26 cellular contexts compared by ENCODE assay signal in genomic region chr14:74292061-74292460, GRCh38. TPM values are rescaled to one million over a fixed set of nuclear protein-coding genes. Genes with fewer than 3 reads are reported as not detected.
DNase-seq lines count a peak whose midpoint lies in the region; ATAC-seq, FAIRE-seq and TF ChIP-seq lines count a peak whose summit lies in the region.
"Had no signal": no experiment of that assay in that cellular context is flagged by ENCODE, and none has a peak within 500 bp of the region (broad histone marks: within the 10 kb centered on the region; RNA-seq: fewer than 3 reads in every experiment).

No MANE protein-coding gene starts in this region.

- H3K27me3 Mint-ChIP-seq in astrocyte (ENCODE audit: low read depth, unreplicated experiment): no peaks in the 10 kb centered on the region
- H3K27me3 Mint-ChIP-seq in neural crest cell (ENCODE audit: low read depth): no peaks in the 10 kb centered on the region
- H3K27me3 Mint-ChIP-seq in Caco-2 (ENCODE audit: insufficient read depth, unreplicated experiment): no peaks in the 10 kb centered on the region
- H3K27me3 Mint-ChIP-seq: CD4-positive, CD25-positive, alpha-beta regulatory T cell had no signal

- no peak overlapping the region for H2AFZ ChIP-seq in astrocyte (ENCODE audit: low read depth, low read length)
- H2AFZ ChIP-seq: GM23338 had no signal

- no TSS peak for BruUV-seq in Caco-2 (replicated peaks; lab: Mats Ljungman, UMichigan)

- H3K27ac ChIP-seq in astrocyte (ENCODE audit: low read depth, low read length): no peak overlapping the region

- intact Hi-C loops in Caco-2 (cut with micrococcal nuclease; ENCODE audit: unreplicated experiment): no loop called here

- no peaks in the 10 kb centered on the region for H3K9me3 ChIP-seq in astrocyte (ENCODE audit: insufficient read depth, low read depth, low read length)
- no peaks in the 10 kb centered on the region for H3K9me3 ChIP-seq in Caco-2
- H3K9me3 ChIP-seq: BE2C, HAP-1 had no signal

- peak overlapping the region; percentile 14 to 26 for H3K27ac Mint-ChIP-seq in activated naive CD4-positive, alpha-beta T cell treated with anti-CD3 and anti-CD28 coated beads, Interleukin-2, amount 50 U/mL, for 72 hours
- H3K27ac Mint-ChIP-seq in astrocyte (ENCODE audit: unreplicated experiment): peak overlapping the region; percentile 66
- peak overlapping the region; percentile 43 for H3K27ac Mint-ChIP-seq in neural crest cell (ENCODE audit: unreplicated experiment)
- H3K27ac Mint-ChIP-seq in Caco-2 (ENCODE audit: unreplicated experiment): no peak overlapping the region
- H3K27ac Mint-ChIP-seq: CD4-positive, CD25-positive, alpha-beta regulatory T cell; GM23338; HFFc6 had no signal

- no peak for FAIRE-seq in astrocyte (lab: Jason Lieb, UNC)
- FAIRE-seq: G401.6, RCC 7860 had no signal

- H3K4me3 ChIP-seq in astrocyte (ENCODE audit: insufficient read depth, low read depth, low read length) (no peak overlapping the region), Caco-2 (ENCODE audit: low read depth, low read length) (no peak overlapping the region)
- H3K4me3 ChIP-seq: GM23338, HAP-1 had no signal

- H3K36me3 Mint-ChIP-seq in activated naive CD4-positive, alpha-beta T cell treated with anti-CD3 and anti-CD28 coated beads, Interleukin-2, amount 50 U/mL, for 72 hours: no peaks in the 10 kb centered on the region
- H3K36me3 Mint-ChIP-seq in astrocyte (ENCODE audit: low read depth, unreplicated experiment) (peaks cover 29% of the 10 kb centered on the region), neural crest cell (ENCODE audit: low read depth) (peaks cover 3% of the 10 kb centered on the region), Caco-2 (ENCODE audit: insufficient read depth, unreplicated experiment) (peaks cover 14% of the 10 kb centered on the region)

- H3K27me3 ChIP-seq in astrocyte (ENCODE audit: insufficient read depth, low read length) (no peaks in the 10 kb centered on the region), Caco-2 (replicated peaks; ENCODE audit: control insufficient read depth, insufficient read depth, low read length) (no peaks in the 10 kb centered on the region)
- H3K27me3 ChIP-seq: BE2C had no signal

- TF ChIP-seq CTCF in astrocyte (IDR thresholded peaks at IDR 0.05; ENCODE audit: insufficient read depth, low read depth, low read length) (no peak), neural crest cell (conservative IDR thresholded peaks at IDR 0.05) (no peak), Caco-2 (IDR thresholded peaks at IDR 0.05; ENCODE audit: insufficient read depth in 1 of 2, low read depth in 1 of 2, low read length in 1 of 2, severe bottlenecking in 1 of 2, unreplicated experiment in 1 of 2) (no peak)

- CTCF ChIA-PET in Caco-2 (lab: Charles Lee): no interaction called here

- ATAC-seq in activated naive CD4-positive, alpha-beta T cell treated with anti-CD3 and anti-CD28 coated beads, Interleukin-2, amount 50 U/mL, for 72 hours: no peak
- ATAC-seq in HG03520 (IDR thresholded peaks at IDR 0.05; ENCODE audit: unreplicated experiment): no peak
- ATAC-seq: GM23338, SK-N-SH treated with all-trans-retinoic acid at 6 μM for 48 hours had no signal

- H3K4me1 Mint-ChIP-seq in astrocyte (ENCODE audit: low read depth, unreplicated experiment) (peaks cover 3% of the 10 kb centered on the region), neural crest cell (no peaks in the 10 kb centered on the region), Caco-2 (ENCODE audit: low read depth, unreplicated experiment) (no peaks in the 10 kb centered on the region)

- peaks cover 13% of the 10 kb centered on the region for H3K79me2 ChIP-seq in astrocyte (ENCODE audit: insufficient read depth, low read length)

- no peaks in the 10 kb centered on the region for H3K9me3 Mint-ChIP-seq in activated naive CD4-positive, alpha-beta T cell treated with anti-CD3 and anti-CD28 coated beads, Interleukin-2, amount 50 U/mL, for 72 hours
- no peaks in the 10 kb centered on the region for H3K9me3 Mint-ChIP-seq in astrocyte (ENCODE audit: unreplicated experiment)
- H3K9me3 Mint-ChIP-seq in neural crest cell: no peaks in the 10 kb centered on the region
- H3K9me3 Mint-ChIP-seq in Caco-2 (ENCODE audit: unreplicated experiment): no peaks in the 10 kb centered on the region
- H3K9me3 Mint-ChIP-seq: CD4-positive, CD25-positive, alpha-beta regulatory T cell; GM23338; HFFc6 had no signal

- H3K4me1 ChIP-seq in astrocyte (ENCODE audit: insufficient read depth, low read length): no peaks in the 10 kb centered on the region
- no peaks in the 10 kb centered on the region for H3K4me1 ChIP-seq in Caco-2
- H3K4me1 ChIP-seq: BE2C, HAP-1 had no signal

- H4K20me1 ChIP-seq in astrocyte (ENCODE audit: insufficient read depth, low read length): peaks cover 69% of the 10 kb centered on the region

- no peak overlapping the region for H3K9ac ChIP-seq in astrocyte (ENCODE audit: low read length)

- no peak for DNase-seq in activated naive CD4-positive, alpha-beta T cell treated with anti-CD3 and anti-CD28 coated beads, Interleukin-2, amount 50 U/mL, for 72 hours (ENCODE audit: low spot score in 2 of 2)
- DNase-seq in activated naive CD4-positive, alpha-beta T cell treated with anti-CD3 and anti-CD28 coated beads, Interleukin-2, amount 50 U/mL, for 16 hours: no peak
- DNase-seq in astrocyte (ENCODE audit: low read depth): no peak
- no peak for DNase-seq in neural crest cell (ENCODE audit: low read depth, low spot score)
- no peak for DNase-seq in CD1c-positive myeloid dendritic cell (ENCODE audit: extremely low spot score)
- DNase-seq in Caco-2: no peak
- DNase-seq: 8988T; ACHN; BE2C; CD4-positive, CD25-positive, alpha-beta regulatory T cell; COR-L47; HFFc6; NCI-H1048; NCI-H1417 treated with DMSO at 0.1 percent for 48 hours; NCI-H1694 treated with DMSO at 0.1 percent for 48 hours; NCI-H2081; NCI-H2171; NCI-H226; NCI-H510A treated with DMSO at 0.1 percent for 48 hours; NCI-H774 had no signal

- H3K36me3 ChIP-seq in astrocyte (ENCODE audit: insufficient read depth, low read length) (peaks cover 26% of the 10 kb centered on the region), Caco-2 (ENCODE audit: control insufficient read depth, insufficient read depth, low read length) (peaks cover 6% of the 10 kb centered on the region)

- no peak overlapping the region for H3K4me2 ChIP-seq in astrocyte (ENCODE audit: low read length)
- H3K4me2 ChIP-seq: GM23338 had no signal

- POLR2A ChIA-PET in Caco-2 (lab: Charles Lee): no interaction called here

- H3K4me3 Mint-ChIP-seq in astrocyte (ENCODE audit: unreplicated experiment) (no peak overlapping the region), neural crest cell (no peak overlapping the region), Caco-2 (ENCODE audit: unreplicated experiment) (no peak overlapping the region)
- H3K4me3 Mint-ChIP-seq: CD4-positive, CD25-positive, alpha-beta regulatory T cell; GM23338; HFFc6 had no signal

RNA-seq across cellular contexts. Expression of gene ABCD4, which starts 10.7 kb away (rescaled TPM):
- 10 to 100 TPM; 40.0 to 48.0 TPM for total RNA-seq in activated naive CD4-positive, alpha-beta T cell treated with anti-CD3 and anti-CD28 coated beads, Interleukin-2, amount 50 U/mL, for 72 hours
- total RNA-seq in astrocyte: 48.6 and 49.2 TPM in 2 replicates
- total RNA-seq in neural crest cell: 98.8 TPM in 2 replicates
- 72.8 and 82.1 TPM in 2 replicates for total RNA-seq in Caco-2 (2022)

RNA-seq across cellular contexts. Expression of gene VSX2, which starts 52.8 kb away (rescaled TPM):
- total RNA-seq in activated naive CD4-positive, alpha-beta T cell treated with anti-CD3 and anti-CD28 coated beads, Interleukin-2, amount 50 U/mL, for 72 hours: not detected
- total RNA-seq in astrocyte: not detected in 2 replicates
- 0.89 and 1.2 TPM in 2 replicates for total RNA-seq in neural crest cell
- not detected in 2 replicates for total RNA-seq in Caco-2 (2022)
- total RNA-seq: CD4-positive, CD25-positive, alpha-beta regulatory T cell; HFFc6 had no signal

RNA-seq across cellular contexts. Expression of gene VRTN, which starts 56.2 kb away (rescaled TPM):
- not detected for total RNA-seq in activated naive CD4-positive, alpha-beta T cell treated with anti-CD3 and anti-CD28 coated beads, Interleukin-2, amount 50 U/mL, for 72 hours
- total RNA-seq in astrocyte (0.14 and 0.16 TPM in 2 replicates), neural crest cell (not detected in 2 replicates), Caco-2 (2022) (1.7 and 1.8 TPM in 2 replicates)
- total RNA-seq: CD4-positive, CD25-positive, alpha-beta regulatory T cell; HFFc6 had no signal
